Comparison of ENCODE assay signal across 30 cellular contexts in the genomic region with DNA sequence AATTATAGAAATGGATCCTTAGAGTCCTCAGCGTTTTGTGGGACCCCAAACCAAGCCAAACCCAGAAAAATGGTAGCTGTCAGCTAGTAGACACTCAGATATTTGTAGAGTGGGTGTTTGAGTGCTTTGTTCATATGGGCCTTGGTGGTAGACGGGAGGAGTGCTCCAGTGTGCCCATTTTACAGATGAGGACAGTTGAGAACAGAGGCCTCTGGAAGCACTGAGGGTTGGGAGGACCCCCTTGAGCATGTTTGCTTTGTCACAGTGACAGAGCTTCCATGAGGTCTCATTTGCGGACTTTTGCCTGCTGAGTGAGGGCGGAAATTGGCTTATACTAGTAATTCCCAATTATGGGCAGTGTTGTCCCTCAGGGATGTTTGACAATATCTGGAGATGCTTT.
"Had no signal": no experiment of that assay in that cellular context is flagged by ENCODE, and none has a peak within 500 bp of the region (broad histone marks: within the 10 kb centered on the region; RNA-seq: fewer than 3 reads in every experiment).

No MANE protein-coding gene starts in this region.

- H3K4me1 Mint-ChIP-seq: activated naive CD4-positive, alpha-beta T cell treated with anti-CD3 and anti-CD28 coated beads, Interleukin-2, amount 50 U/mL, for 24 hours; activated naive CD8-positive, alpha-beta T cell treated with anti-CD3 and anti-CD28 coated beads for 36 hours; activated naive CD8-positive, alpha-beta T cell treated with anti-CD3 and anti-CD28 coated beads, Interleukin-2, amount 50 U/mL, for 24 hours had no signal

- H3K27me3 Mint-ChIP-seq: activated B cell treated with CpG ODN at 0.5 μM for 24 hours; activated CD8-positive, alpha-beta T cell treated with anti-CD3 and anti-CD28 coated beads for 36 hours; activated naive CD4-positive, alpha-beta T cell treated with anti-CD3 and anti-CD28 coated beads, Interleukin-2, amount 50 U/mL, for 24 hours; activated naive CD8-positive, alpha-beta T cell treated with anti-CD3 and anti-CD28 coated beads for 36 hours; activated naive CD8-positive, alpha-beta T cell treated with anti-CD3 and anti-CD28 coated beads, Interleukin-2, amount 50 U/mL, for 24 hours had no signal

- H3K27ac ChIP-seq: adrenal gland, body of pancreas, colonic mucosa, foreskin keratinocyte, gastrocnemius medialis, heart right ventricle, WERI-Rb-1 had no signal

- H3K4me3 Mint-ChIP-seq: activated B cell treated with CpG ODN at 0.5 μM for 24 hours; activated CD8-positive, alpha-beta T cell treated with anti-CD3 and anti-CD28 coated beads for 36 hours; activated naive CD4-positive, alpha-beta T cell treated with anti-CD3 and anti-CD28 coated beads for 36 hours; activated naive CD4-positive, alpha-beta T cell treated with anti-CD3 and anti-CD28 coated beads, Interleukin-2, amount 50 U/mL, for 24 hours; activated naive CD8-positive, alpha-beta T cell treated with anti-CD3 and anti-CD28 coated beads for 36 hours; activated naive CD8-positive, alpha-beta T cell treated with anti-CD3 and anti-CD28 coated beads, Interleukin-2, amount 50 U/mL, for 24 hours; activated T-cell treated with anti-CD3 and anti-CD28 coated beads, Interleukin-2, amount 50 U/mL, for 4 hours; activated T-helper 1 cell treated with anti-CD3 and anti-CD28 coated beads, Interleukin-12 subunit alpha, Interleukin-12 subunit beta, Interleukin-2, Interleukin-4 antibody, amounts not matched to agents 30 ng/mL and 10 ng/mL and 1 ng/mL, durations not matched to agents 14 hours and 24 hours and 36 hours; T-helper 2 cell treated with Interferon-gamma antibody and Interleukin-4, amounts not matched to agents 5 μg/mL and 100 μg/mL, for 36 hours had no signal

- H3K4me3 ChIP-seq: adrenal gland, body of pancreas, colonic mucosa, gastrocnemius medialis, heart right ventricle had no signal

- H3K27ac Mint-ChIP-seq: activated B cell treated with CpG ODN at 0.5 μM for 24 hours; activated CD8-positive, alpha-beta T cell treated with anti-CD3 and anti-CD28 coated beads for 36 hours; activated naive CD4-positive, alpha-beta T cell treated with anti-CD3 and anti-CD28 coated beads for 36 hours; activated naive CD4-positive, alpha-beta T cell treated with anti-CD3 and anti-CD28 coated beads, Interleukin-2, amount 50 U/mL, for 24 hours; activated naive CD8-positive, alpha-beta T cell treated with anti-CD3 and anti-CD28 coated beads, Interleukin-2, amount 50 U/mL, for 24 hours; activated T-helper 1 cell treated with anti-CD3 and anti-CD28 coated beads, Interleukin-12 subunit alpha, Interleukin-12 subunit beta, Interleukin-2, Interleukin-4 antibody, amounts not matched to agents 30 ng/mL and 10 ng/mL and 1 ng/mL, durations not matched to agents 14 hours and 24 hours and 36 hours; activated T-helper 2 cell treated with anti-CD3 and anti-CD28 coated beads, Interferon-gamma antibody, Interleukin-2, Interleukin-4, amounts not matched to agents 10 μg/mL and 5 μg/mL and 100 μg/mL, durations not matched to agents 14 hours and 24 hours and 36 hours; T-helper 2 cell treated with Interferon-gamma antibody and Interleukin-4, amounts not matched to agents 5 μg/mL and 100 μg/mL, for 36 hours had no signal

- H3K9me3 ChIP-seq: adrenal gland, body of pancreas, colonic mucosa, gastrocnemius medialis had no signal

- H3K9me3 Mint-ChIP-seq: activated naive CD4-positive, alpha-beta T cell treated with anti-CD3 and anti-CD28 coated beads for 36 hours; activated naive CD4-positive, alpha-beta T cell treated with anti-CD3 and anti-CD28 coated beads, Interleukin-2, amount 50 U/mL, for 24 hours; activated naive CD8-positive, alpha-beta T cell treated with anti-CD3 and anti-CD28 coated beads for 36 hours; activated naive CD8-positive, alpha-beta T cell treated with anti-CD3 and anti-CD28 coated beads, Interleukin-2, amount 50 U/mL, for 24 hours; activated T-cell treated with anti-CD3 and anti-CD28 coated beads, Interleukin-2, amount 50 U/mL, for 4 hours; activated T-helper 2 cell treated with anti-CD3 and anti-CD28 coated beads, Interferon-gamma antibody, Interleukin-2, Interleukin-4, amounts not matched to agents 10 μg/mL and 5 μg/mL and 100 μg/mL, durations not matched to agents 14 hours and 24 hours and 36 hours had no signal

- DNase-seq: activated B cell treated with CpG ODN at 0.5 μM for 24 hours; activated CD4-positive, alpha-beta T cell treated with anti-CD3 and anti-CD28 coated beads for 48 hours; activated CD4-positive, alpha-beta T cell treated with anti-CD3 and anti-CD28 coated beads, Interleukin-2, amount 50 U/mL, for 1 hour; activated CD4-positive, alpha-beta T cell treated with anti-CD3 and anti-CD28 coated beads, Interleukin-2, amount 50 U/mL, for 48 hours; activated CD8-positive, alpha-beta memory T cell treated with anti-CD3 and anti-CD28 coated beads for 24 hours; activated CD8-positive, alpha-beta T cell treated with anti-CD3 and anti-CD28 coated beads for 36 hours; activated effector memory CD4-positive, alpha-beta T cell treated with anti-CD3 and anti-CD28 coated beads, Interleukin-2, amount 50 U/mL, for 16 hours; activated naive CD4-positive, alpha-beta T cell treated with anti-CD3 and anti-CD28 coated beads for 36 hours; activated naive CD8-positive, alpha-beta T cell treated with anti-CD3 and anti-CD28 coated beads for 36 hours; activated naive CD8-positive, alpha-beta T cell treated with anti-CD3 and anti-CD28 coated beads, Interleukin-2, amount 50 U/mL, for 24 hours; activated T-cell treated with anti-CD3 and anti-CD28 coated beads, Interleukin-2, amount 50 U/mL, for 4 hours; adrenal gland; amygdala; aorta; body of pancreas; caudate nucleus; cerebellar nuclear complex; colonic mucosa; effector CD8-positive, alpha-beta T cell; foreskin keratinocyte; gastrocnemius medialis; heart right ventricle; T1000; WERI-Rb-1 had no signal

- H3K27me3 ChIP-seq: adrenal gland, body of pancreas, colonic mucosa, foreskin keratinocyte, gastrocnemius medialis, heart right ventricle had no signal

- H3K4me1 ChIP-seq: adrenal gland, colonic mucosa, foreskin keratinocyte, gastrocnemius medialis, heart right ventricle had no signal

- ATAC-seq: activated CD4-positive, CD25-positive, alpha-beta regulatory T cell treated with anti-CD3 and anti-CD28 coated beads, Interleukin-2, amount 50 U/mL, for 24 hours; activated CD8-positive, alpha-beta T cell treated with anti-CD3 and anti-CD28 coated beads for 36 hours; activated naive CD8-positive, alpha-beta T cell treated with anti-CD3 and anti-CD28 coated beads, Interleukin-2, amount 50 U/mL, for 24 hours; activated T-cell treated with anti-CD3 and anti-CD28 coated beads, Interleukin-2, amount 50 U/mL, for 4 hours; body of pancreas; esophagus mucosa; foreskin keratinocyte; gastrocnemius medialis; heart right ventricle had no signal
